In genomic region chr10:35195361-35196306, GRCh38 we compare ENCODE assay signal across 8 cellular contexts.
A peak's percentile ranks its signal among the peaks of the same experiment; 100 is the strongest.
DNase-seq lines count a peak whose midpoint lies in the region; ATAC-seq lines count a peak whose summit lies in the region.

No MANE protein-coding gene starts in this region.

- peak overlapping the region; percentile 95 for H3K27ac ChIP-seq in cingulate gyrus (ENCODE audit: low read depth, low read length)

- ATAC-seq in GM18861 (IDR thresholded peaks at IDR 0.05; ENCODE audit: unreplicated experiment) (peak; percentile 97), HG03108 (IDR thresholded peaks at IDR 0.05; ENCODE audit: unreplicated experiment) (peak; percentile 95)
- ATAC-seq in activated CD4-positive, CD25-positive, alpha-beta regulatory T cell treated with anti-CD3 and anti-CD28 coated beads, Interleukin-2, amount 50 U/mL, for 24 hours = peak; percentile 87 to 89

- DNase-seq in AG08396 (ENCODE audit: low spot score) (peak; percentile 70), NCI-H345 (lab: John Stamatoyannopoulos, UW) (peak; percentile 16), kidney tubule cell (ENCODE audit: low spot score) (peak; percentile 95)
- peak; percentile 70 to 73 for DNase-seq in stimulated activated CD4-positive, alpha-beta T cell treated with anti-CD3 and anti-CD28 coated beads, Interleukin-2, amount 100 ng/mL, for 24 hours

Comparison
In these comparisons a context has a peak if more than half of its experiments do, and no peak if none do; other contexts are left out.
1. Peak in every context shown above with its lines: DNase-seq, ATAC-seq and H3K27ac ChIP-seq.
2. DNase-seq: peak in every context shown above with its lines; median percentile 95 in kidney tubule cell; 72 in stimulated activated CD4-positive, alpha-beta T cell treated with anti-CD3 and anti-CD28 coated beads, Interleukin-2, amount 100 ng/mL, for 24 hours; 70 in AG08396; 16 in NCI-H345.